ENCODE assay signal across 7 cellular contexts in genomic region chr2:202912342-202912804, GRCh38. TPM values are rescaled to one million over a fixed set of nuclear protein-coding genes. Genes with fewer than 3 reads are reported as not detected.
DNase-seq lines count a peak whose midpoint lies in the region; ATAC-seq and TF ChIP-seq lines count a peak whose summit lies in the region.
"Not testable (repeated sequence)": the region's sequence is repeated elsewhere in the genome, so short reads cannot be mapped to it uniquely, and the experiment has no call there.

No MANE protein-coding gene starts in this region.

- 0% methylated on average over 6 of the region's 41 CpGs for WGBS in prostate gland

- peak; percentile 39 for ATAC-seq in GM18873 (IDR thresholded peaks at IDR 0.05; ENCODE audit: low FRiP score, unreplicated experiment)
- peak; percentile 69 for ATAC-seq in HG02642 (IDR thresholded peaks at IDR 0.05; ENCODE audit: poor library complexity, unreplicated experiment)

- H3K27me3 Mint-ChIP-seq in immature natural killer cell (ENCODE audit: low read depth in 3 of 3) = not testable (repeated sequence)

- H3K9me3 Mint-ChIP-seq in immature natural killer cell = not testable (repeated sequence)

- H3K9me3 ChIP-seq in HUES6 (ENCODE audit: control insufficient read depth, insufficient read depth, low read depth, low read length); colonic mucosa; prostate gland: not testable (repeated sequence)

- not testable (repeated sequence) for H3K4me1 ChIP-seq in HUES6 (ENCODE audit: control insufficient read depth, insufficient read depth, low read length); colonic mucosa; prostate gland (replicated peaks)

- not testable (repeated sequence) for H3K36me3 ChIP-seq in HUES6 (ENCODE audit: control insufficient read depth, insufficient read depth, low read length); colonic mucosa; prostate gland

- H3K27me3 ChIP-seq in HUES6 (ENCODE audit: control insufficient read depth, insufficient read depth, low read length); colonic mucosa; prostate gland (replicated peaks; ENCODE audit: insufficient read depth): not testable (repeated sequence)

- peak; percentile 10 to 15 for DNase-seq in activated CD4-positive, alpha-beta T cell treated with anti-CD3 and anti-CD28 coated beads, Interleukin-2, amount 50 U/mL, for 48 hours
- not testable (repeated sequence) for DNase-seq in colonic mucosa; immature natural killer cell; prostate gland (ENCODE audit: low spot score)

- H3K27ac Mint-ChIP-seq in immature natural killer cell = peak overlapping the region; percentile 93 to 99 (median 97)

- peak overlapping the region; percentile 97 to 99 (median 98) for H3K4me3 Mint-ChIP-seq in immature natural killer cell

- TF ChIP-seq POLR2A in prostate gland (IDR thresholded peaks at IDR 0.05) = not testable (repeated sequence)

- H3K4me3 ChIP-seq in HUES6 (ENCODE audit: low read depth, low read length) (peak overlapping the region; percentile 93), colonic mucosa (peak overlapping the region; percentile 72), prostate gland (peak overlapping the region; percentile 48 to 55)

- not testable (repeated sequence) for H3K27ac ChIP-seq in HUES6 (ENCODE audit: low read depth, low read length)
- H3K27ac ChIP-seq in colonic mucosa (peak overlapping the region; percentile 98), prostate gland (peak overlapping the region; percentile 84 to 88)

- H3K36me3 Mint-ChIP-seq in immature natural killer cell = not testable (repeated sequence)

- intact Hi-C loops in colonic mucosa (cut with DNase I) = not testable (repeated sequence)
- intact Hi-C loops in prostate gland (cut with DNase I) = loop anchor here (10.0 kb wide), 1 partner anchor 102 kb away; the partner anchor contains the start of gene NBEAL1

- peak overlapping the region; percentile 88 for H3K9ac ChIP-seq in HUES6 (ENCODE audit: low read length)
- H3K9ac ChIP-seq in colonic mucosa (ENCODE audit: low read depth in 2 of 2, low read length in 2 of 2) = peak overlapping the region in 1 of 2 donors; percentile 68

- H3K4me1 Mint-ChIP-seq in immature natural killer cell = peaks cover 16 to 42% of the 10 kb centered on the region in 2 donors

- not testable (repeated sequence) for TF ChIP-seq CTCF in colonic mucosa (IDR thresholded peaks at IDR 0.05); prostate gland (IDR thresholded peaks at IDR 0.05)

RNA-seq across cellular contexts. Expression of gene CARF, which starts 0.3 kb away (rescaled TPM):
- total RNA-seq in colonic mucosa (1 to 10 TPM; 3.8 to 5.1 TPM), prostate gland (10 to 100 TPM; 14.3 to 15.8 TPM)
- 1 to 10 TPM; 1.5 to 5.4 (median 2.9) TPM for polyA plus RNA-seq in immature natural killer cell

RNA-seq across cellular contexts. Expression of gene WDR12, which starts 0.9 kb away (rescaled TPM):
- total RNA-seq in colonic mucosa (10 to 100 TPM; 42.0 to 54.2 TPM), prostate gland (10 to 100 TPM in 1 of 2 donors, 1 to 10 TPM in 1; 8.9 to 10.5 TPM)
- 10 to 100 TPM in 2 of 3 donors, 1 to 10 TPM in 1; 5.3 to 21.8 (median 17.8) TPM for polyA plus RNA-seq in immature natural killer cell

RNA-seq across cellular contexts. Expression of gene ICA1L, which starts 40.8 kb away (rescaled TPM):
- total RNA-seq in colonic mucosa = 1 to 10 TPM in 1 of 2 donors, under 1 TPM in 1; 0.54 to 1.8 TPM
- 1 to 10 TPM; 4.6 to 4.9 (median 4.7) TPM for polyA plus RNA-seq in immature natural killer cell
- total RNA-seq in prostate gland = 10 to 100 TPM in 1 of 2 donors, 1 to 10 TPM in 1; 8.9 to 15.8 TPM
